ENCODE assay signal across 20 cellular contexts in genomic region chr22:49956914-49957825, GRCh38. TPM values are rescaled to one million over a fixed set of nuclear protein-coding genes. Genes with fewer than 3 reads are reported as not detected.
DNase-seq lines count a peak whose midpoint lies in the region; ATAC-seq and TF ChIP-seq lines count a peak whose summit lies in the region.
"Had no signal": no experiment of that assay in that cellular context is flagged by ENCODE, and none has a peak within 500 bp of the region (broad histone marks: within the 10 kb centered on the region; RNA-seq: fewer than 3 reads in every experiment).

No MANE protein-coding gene starts in this region.

- H2AFZ ChIP-seq in neural progenitor cell (replicated peaks), result no peak overlapping the region

- no peak for TF ChIP-seq CTCF in right atrium auricular region (IDR thresholded peaks at IDR 0.05)
- no peak for TF ChIP-seq CTCF in neural progenitor cell (IDR thresholded peaks at IDR 0.05)
- no peak for TF ChIP-seq CTCF in upper lobe of right lung (IDR thresholded peaks at IDR 0.05)

- no peak overlapping the region for H3K4me2 ChIP-seq in neural progenitor cell

- peaks cover 14% of the 10 kb centered on the region for H3K79me2 ChIP-seq in neural progenitor cell (ENCODE audit: low read depth)

- intact Hi-C loops in Right ventricle myocardium inferior (cut with DNase I) (no loop called here), cardiac septum (cut with DNase I) (no loop called here), upper lobe of right lung (cut with DNase I) (no loop called here)

- H3K9me3 ChIP-seq in right atrium auricular region (no peaks in the 10 kb centered on the region), neural progenitor cell (ENCODE audit: low read depth) (no peaks in the 10 kb centered on the region), upper lobe of right lung (no peaks in the 10 kb centered on the region)

- no peak overlapping the region for H3K9ac ChIP-seq in neural progenitor cell

- H3K27ac ChIP-seq in right atrium auricular region (peak overlapping the region; percentile 90 to 95), neural progenitor cell (no peak overlapping the region), upper lobe of right lung (peak overlapping the region; percentile 42)

- no peaks in the 10 kb centered on the region for H3K36me3 Mint-ChIP-seq in neural progenitor cell
- peaks cover 11% of the 10 kb centered on the region for H3K36me3 Mint-ChIP-seq in stimulated activated effector memory CD8-positive, alpha-beta T cell treated with anti-CD3 and anti-CD28 coated beads, Interleukin-12 subunit alpha, Interleukin-12 subunit beta, amount 100 ng/mL, for 72 hours

- ATAC-seq in Right ventricle myocardium inferior (no peak), upper lobe of right lung (no peak), GM21576 (IDR thresholded peaks at IDR 0.05; ENCODE audit: unreplicated experiment) (no peak)
- ATAC-seq in stimulated activated effector memory CD8-positive, alpha-beta T cell treated with anti-CD3 and anti-CD28 coated beads, Interleukin-12 subunit alpha, Interleukin-12 subunit beta, amount 100 ng/mL, for 72 hours, result no peak
- ATAC-seq: CD8-positive, alpha-beta T cell; esophagus mucosa had no signal

- no peaks in the 10 kb centered on the region for H3F3A ChIP-seq in neural progenitor cell (ENCODE audit: low read depth)

- H3K4me3 Mint-ChIP-seq in neural progenitor cell, result no peak overlapping the region
- H3K4me3 Mint-ChIP-seq in stimulated activated effector memory CD8-positive, alpha-beta T cell treated with anti-CD3 and anti-CD28 coated beads, Interleukin-12 subunit alpha, Interleukin-12 subunit beta, amount 100 ng/mL, for 72 hours, result no peak overlapping the region
- H3K4me3 Mint-ChIP-seq: CD8-positive, alpha-beta T cell had no signal

- H3K4me3 ChIP-seq in right atrium auricular region, result no peak overlapping the region
- no peak overlapping the region for H3K4me3 ChIP-seq in neural progenitor cell
- no peak overlapping the region for H3K4me3 ChIP-seq in upper lobe of right lung

- peak overlapping the region; percentile 96 for H3K27ac Mint-ChIP-seq in neural progenitor cell
- no peak overlapping the region for H3K27ac Mint-ChIP-seq in stimulated activated effector memory CD8-positive, alpha-beta T cell treated with anti-CD3 and anti-CD28 coated beads, Interleukin-12 subunit alpha, Interleukin-12 subunit beta, amount 100 ng/mL, for 72 hours

- H3K4me1 Mint-ChIP-seq in neural progenitor cell, result peaks cover 7% of the 10 kb centered on the region
- peaks cover 11% of the 10 kb centered on the region for H3K4me1 Mint-ChIP-seq in stimulated activated effector memory CD8-positive, alpha-beta T cell treated with anti-CD3 and anti-CD28 coated beads, Interleukin-12 subunit alpha, Interleukin-12 subunit beta, amount 100 ng/mL, for 72 hours

- peaks cover 12% of the 10 kb centered on the region for H4K20me1 ChIP-seq in neural progenitor cell (ENCODE audit: low read depth)

- H3K36me3 ChIP-seq in right atrium auricular region (peaks cover 10% of the 10 kb centered on the region), neural progenitor cell (no peaks in the 10 kb centered on the region), upper lobe of right lung (peaks cover 7% of the 10 kb centered on the region)

- no peaks in the 10 kb centered on the region for H3K27me3 ChIP-seq in right atrium auricular region
- peaks cover 8% of the 10 kb centered on the region for H3K27me3 ChIP-seq in neural progenitor cell
- H3K27me3 ChIP-seq in upper lobe of right lung, result no peaks in the 10 kb centered on the region

- DNase-seq in Right ventricle myocardium inferior (ENCODE audit: missing footprints) (peak; percentile 63), cardiac septum (ENCODE audit: low spot score) (no peak), right atrium auricular region (ENCODE audit: low spot score) (no peak), neural progenitor cell (ENCODE audit: low spot score) (no peak), upper lobe of right lung (peak; percentile 66), C1 segment of cervical spinal cord (lab: John Stamatoyannopoulos, UW) (no peak)
- DNase-seq in stimulated activated effector memory CD8-positive, alpha-beta T cell treated with anti-CD3 and anti-CD28 coated beads, Interleukin-12 subunit alpha, Interleukin-12 subunit beta, amount 100 ng/mL, for 72 hours (ENCODE audit: low spot score in 2 of 2), result no peak
- DNase-seq: activated CD4-positive, alpha-beta T cell treated with anti-CD3 and anti-CD28 coated beads, Interleukin-2, amount 50 U/mL, for 4 hours; activated T-cell treated with anti-CD3 and anti-CD28 coated beads, Interleukin-2, amount 50 U/mL, for 1 hour; central memory CD4-positive, alpha-beta T cell; DMS79 treated with DMSO at 0.1 percent for 48 hours; NCI-H187; NCI-H446; retina; stimulated activated naive CD4-positive, alpha-beta T cell treated with Interleukin-2 at 50 U/mL for 16 hours had no signal

- H3K9me3 Mint-ChIP-seq in neural progenitor cell, result no peaks in the 10 kb centered on the region
- no peaks in the 10 kb centered on the region for H3K9me3 Mint-ChIP-seq in stimulated activated effector memory CD8-positive, alpha-beta T cell treated with anti-CD3 and anti-CD28 coated beads, Interleukin-12 subunit alpha, Interleukin-12 subunit beta, amount 100 ng/mL, for 72 hours
- H3K9me3 Mint-ChIP-seq: CD8-positive, alpha-beta T cell had no signal

- H3K4me1 ChIP-seq in right atrium auricular region (peaks cover 0 to 59% of the 10 kb centered on the region in 2 donors), neural progenitor cell (no peaks in the 10 kb centered on the region), upper lobe of right lung (peaks cover 64% of the 10 kb centered on the region)

- H3K27me3 Mint-ChIP-seq in neural progenitor cell (ENCODE audit: insufficient read depth, low read depth), result no peaks in the 10 kb centered on the region

RNA-seq across cellular contexts. Expression of gene PIM3, which starts 3.4 kb away (rescaled TPM):
- 56.9 TPM for total RNA-seq in Right ventricle myocardium inferior
- total RNA-seq in cardiac septum, result 31.3 TPM
- 10 to 100 TPM; 64.5 to 66.9 TPM for total RNA-seq in right atrium auricular region
- 15.1 and 37.2 TPM in 2 replicates for total RNA-seq in neural progenitor cell (ENCODE audit: low replicate concordance)
- total RNA-seq in upper lobe of right lung, result 119 TPM

RNA-seq across cellular contexts. Expression of gene CRELD2, which starts 38.7 kb away (rescaled TPM):
- 30.6 TPM for total RNA-seq in Right ventricle myocardium inferior
- total RNA-seq in cardiac septum, result 32.9 TPM
- total RNA-seq in right atrium auricular region, result 10 to 100 TPM; 16.1 to 28.5 TPM
- total RNA-seq in neural progenitor cell (ENCODE audit: low replicate concordance), result 12.2 and 22.6 TPM in 2 replicates
- total RNA-seq in upper lobe of right lung, result 44.2 TPM

RNA-seq across cellular contexts. Expression of gene ALG12, which starts 38.9 kb away (rescaled TPM):
- total RNA-seq in Right ventricle myocardium inferior, result 16.4 TPM
- total RNA-seq in cardiac septum, result 14.3 TPM
- total RNA-seq in right atrium auricular region, result 10 to 100 TPM; 19.7 to 19.8 TPM
- 4.9 and 14.2 TPM in 2 replicates for total RNA-seq in neural progenitor cell (ENCODE audit: low replicate concordance)
- total RNA-seq in upper lobe of right lung, result 28.1 TPM

RNA-seq across cellular contexts. Expression of gene IL17REL, which starts 55.4 kb away (rescaled TPM):
- total RNA-seq in Right ventricle myocardium inferior (not detected), cardiac septum (not detected), right atrium auricular region (not detected), neural progenitor cell (ENCODE audit: low replicate concordance) (0.15 TPM in 1 of 2 replicates, not detected in the other), upper lobe of right lung (not detected)
- total RNA-seq: CD8-positive, alpha-beta T cell; esophagus mucosa; glomerular endothelial cell; lung microvascular endothelial cell had no signal

Comparison
In these comparisons a context has a peak if more than half of its experiments do, and no peak if none do; other contexts are left out.
1. DNase-seq: peak in Right ventricle myocardium inferior (single experiment) and upper lobe of right lung (single experiment); none in cardiac septum (single experiment), right atrium auricular region (single experiment), neural progenitor cell (single experiment), stimulated activated effector memory CD8-positive, alpha-beta T cell treated with anti-CD3 and anti-CD28 coated beads, Interleukin-12 subunit alpha, Interleukin-12 subunit beta, amount 100 ng/mL, for 72 hours (0 of 2) and C1 segment of cervical spinal cord (0 of 14).